In genomic region chr12:107115119-107115518, GRCh38 we compare ENCODE assay signal across 22 cellular contexts.
"Had no signal": no experiment of that assay in that cellular context is flagged by ENCODE, and none has a peak within 500 bp of the region (broad histone marks: within the 10 kb centered on the region; RNA-seq: fewer than 3 reads in every experiment).

No MANE protein-coding gene starts in this region.

- H3K36me3 Mint-ChIP-seq: activated CD8-positive, alpha-beta memory T cell treated with anti-CD3 and anti-CD28 coated beads, Interleukin-2, amount 10 ng/mL, durations not matched to agents 7 days and 5 days; activated naive CD4-positive, alpha-beta T cell treated with anti-CD3 and anti-CD28 coated beads, Interleukin-2, amount 50 U/mL, for 24 hours had no signal

- H3K27me3 ChIP-seq: ascending aorta, body of pancreas had no signal

- H3K9me3 Mint-ChIP-seq: activated naive CD4-positive, alpha-beta T cell treated with anti-CD3 and anti-CD28 coated beads, Interleukin-2, amount 50 U/mL, for 24 hours; activated T-cell treated with anti-CD3 and anti-CD28 coated beads, Interleukin-2, amount 50 U/mL, for 24 hours; activated T-helper 1 cell treated with anti-CD3 and anti-CD28 coated beads, Interleukin-12 subunit alpha, Interleukin-12 subunit beta, Interleukin-2, Interleukin-4 antibody, amounts not matched to agents 30 ng/mL and 10 ng/mL and 1 ng/mL, durations not matched to agents 14 hours and 24 hours and 36 hours had no signal

- DNase-seq: activated CD4-positive, alpha-beta T cell treated with anti-CD3 and anti-CD28 coated beads for 4 hours; activated CD8-positive, alpha-beta memory T cell treated with anti-CD3 and anti-CD28 coated beads, Interleukin-2, amount 10 ng/mL, durations not matched to agents 7 days and 5 days; activated effector memory CD4-positive, alpha-beta T cell treated with Interleukin-2 at 50 U/mL for 16 hours; activated naive CD4-positive, alpha-beta T cell; activated T-cell treated with anti-CD3 and anti-CD28 coated beads, Interleukin-2, amount 50 U/mL, for 24 hours; body of pancreas; central memory CD4-positive, alpha-beta T cell; MM.1S; NCI-H1092; NCI-H1417; NCI-H1930; NCI-H345; NCI-H510A; NCI-H526 treated with DMSO at 0.1 percent for 48 hours; NK-92 treated with Interleukin-12 subunit alpha and Interleukin-12 subunit beta, amount 100 ng/mL, for 24 hours; SHP77 treated with DMSO at 0.1 percent for 48 hours; T-helper 1 cell; WERI-Rb-1 had no signal

- H3K4me3 ChIP-seq: ascending aorta, body of pancreas had no signal

- H3K4me3 Mint-ChIP-seq: activated CD8-positive, alpha-beta memory T cell treated with anti-CD3 and anti-CD28 coated beads, Interleukin-2, amount 10 ng/mL, durations not matched to agents 7 days and 5 days; activated naive CD4-positive, alpha-beta T cell treated with anti-CD3 and anti-CD28 coated beads, Interleukin-2, amount 50 U/mL, for 24 hours; activated T-cell treated with anti-CD3 and anti-CD28 coated beads, Interleukin-2, amount 50 U/mL, for 24 hours; activated T-helper 1 cell treated with anti-CD3 and anti-CD28 coated beads, Interleukin-12 subunit alpha, Interleukin-12 subunit beta, Interleukin-2, Interleukin-4 antibody, amounts not matched to agents 30 ng/mL and 10 ng/mL and 1 ng/mL, durations not matched to agents 14 hours and 24 hours and 36 hours had no signal

- ATAC-seq: activated CD4-positive, CD25-positive, alpha-beta regulatory T cell treated with anti-CD3 and anti-CD28 coated beads, Interleukin-2, amount 50 U/mL, for 24 hours; activated CD8-positive, alpha-beta memory T cell treated with anti-CD3 and anti-CD28 coated beads, Interleukin-2, amount 10 ng/mL, durations not matched to agents 7 days and 5 days; body of pancreas had no signal

- H3K9me3 ChIP-seq: ascending aorta, body of pancreas had no signal

- H3K4me1 Mint-ChIP-seq: activated naive CD4-positive, alpha-beta T cell treated with anti-CD3 and anti-CD28 coated beads, Interleukin-2, amount 50 U/mL, for 24 hours had no signal

- H3K27ac Mint-ChIP-seq: activated CD8-positive, alpha-beta memory T cell treated with anti-CD3 and anti-CD28 coated beads, Interleukin-2, amount 10 ng/mL, durations not matched to agents 7 days and 5 days; activated naive CD4-positive, alpha-beta T cell treated with anti-CD3 and anti-CD28 coated beads, Interleukin-2, amount 50 U/mL, for 24 hours; activated T-cell treated with anti-CD3 and anti-CD28 coated beads, Interleukin-2, amount 50 U/mL, for 24 hours; activated T-helper 1 cell treated with anti-CD3 and anti-CD28 coated beads, Interleukin-12 subunit alpha, Interleukin-12 subunit beta, Interleukin-2, Interleukin-4 antibody, amounts not matched to agents 30 ng/mL and 10 ng/mL and 1 ng/mL, durations not matched to agents 14 hours and 24 hours and 36 hours had no signal

- H3K4me1 ChIP-seq: ascending aorta, body of pancreas had no signal

- H3K36me3 ChIP-seq: ascending aorta, WERI-Rb-1 had no signal

- H3K27ac ChIP-seq: ascending aorta, body of pancreas, WERI-Rb-1 had no signal
